16 cellular contexts compared by ENCODE assay signal in the genomic region with DNA sequence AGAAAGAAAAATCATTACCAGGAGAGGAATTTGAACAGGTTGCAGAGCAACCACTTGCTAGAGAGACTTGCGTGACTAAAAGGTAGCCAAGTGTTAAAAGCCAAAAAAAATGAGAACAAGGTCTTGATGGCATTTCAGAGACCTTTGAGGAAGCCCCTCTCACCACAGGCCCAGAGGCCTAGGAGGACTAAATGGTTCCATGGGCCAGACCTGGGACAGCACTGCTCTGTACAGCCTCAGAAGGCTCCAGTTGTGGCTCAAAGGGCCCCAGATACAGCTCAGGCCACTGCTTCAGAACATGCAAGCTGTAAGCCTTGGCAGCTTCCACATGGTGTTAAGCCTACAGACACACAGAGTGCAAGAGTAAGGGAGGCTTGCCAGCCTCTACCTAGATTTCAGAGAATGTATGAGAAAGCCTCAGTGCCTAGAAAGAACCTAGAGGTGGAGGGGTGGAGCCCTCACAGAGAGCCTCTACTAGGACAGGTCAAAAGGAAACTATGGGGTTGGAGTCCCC. TPM values are rescaled to one million over a fixed set of nuclear protein-coding genes. Genes with fewer than 3 reads are reported as not detected.
DNase-seq lines count a peak whose midpoint lies in the region; ATAC-seq, FAIRE-seq and TF ChIP-seq lines count a peak whose summit lies in the region.
"Had no signal": no experiment of that assay in that cellular context is flagged by ENCODE, and none has a peak within 500 bp of the region (broad histone marks: within the 10 kb centered on the region; RNA-seq: fewer than 3 reads in every experiment).

No MANE protein-coding gene starts in this region.

- CTCF ChIA-PET in K562 (lab: Yijun Ruan, JAX; ENCODE audit: low intra/inter-chr PET ratio): no interaction called here
- CTCF ChIA-PET in CD4-positive, alpha-beta memory T cell (lab: Charles Lee; ENCODE audit: partially characterized antibody): interaction anchor here (0.8 to 4.2 kb wide), 7 partner anchors 8 to 385 kb away, joined by 3 to 63 read pairs (median 5); partner anchors contain the start of gene CNDP2

- POLR2A ChIA-PET in K562 (lab: Yijun Ruan, JAX): no interaction called here
- POLR2A ChIA-PET in CD4-positive, alpha-beta memory T cell (lab: Charles Lee; ENCODE audit: partially characterized antibody): no interaction called here

- H3K27ac Mint-ChIP-seq in CD14-positive monocyte: no peak overlapping the region
- no peak overlapping the region for H3K27ac Mint-ChIP-seq in CD4-positive, alpha-beta memory T cell
- H3K27ac Mint-ChIP-seq: IgD-negative memory B cell had no signal

- no peaks in the 10 kb centered on the region for H3K9me1 ChIP-seq in K562 (ENCODE audit: control insufficient read depth, insufficient read depth, low read length)

- no peak for TF ChIP-seq POLR2A in K562 (conservative IDR thresholded peaks at IDR 0.05)

- DNase-seq in CD14-positive monocyte (ENCODE audit: low spot score): peak; percentile 12
- DNase-seq in K562 (ENCODE audit: extremely low read depth in 1 of 4, low spot score in 3 of 4): no peak
- peak; percentile 58 for DNase-seq in left lobe of liver (ENCODE audit: low spot score)
- no peak for DNase-seq in activated CD4-positive, alpha-beta T cell treated with anti-CD3 and anti-CD28 coated beads, Interleukin-2, amount 50 U/mL, for 4 hours
- no peak for DNase-seq in medulla oblongata (ENCODE audit: extremely low spot score)
- DNase-seq in T-helper 9 cell: no peak
- no peak for DNase-seq in CD4-positive, alpha-beta memory T cell
- DNase-seq: BE2C, DMS53, GM23248, H7 had no signal

- in situ Hi-C loops in K562 (cut with MboI): loop anchor here (10.0 kb wide), 2 partner anchors 185 to 365 kb away; no protein-coding TSS in a partner anchor

- no peak for TF ChIP-seq RAD21 in K562 (CRISPR knock-in tag; conservative IDR thresholded peaks at IDR 0.05 in 1 of 2, IDR thresholded peaks at IDR 0.05 in 1 of 2)

- WGBS in K562 (ENCODE audit: insufficient coverage, low coverage, missing lambda C conversion rate): 0% methylated on average over 1 of the region's 1 CpG

- no peaks in the 10 kb centered on the region for H3K9me3 ChIP-seq in K562 (replicated peaks; ENCODE audit: control insufficient read depth, insufficient read depth, low read depth, low read length)
- H3K9me3 ChIP-seq in CD4-positive, alpha-beta memory T cell (ENCODE audit: control insufficient read depth in 1 of 2, low read length in 2 of 2): no peaks in the 10 kb centered on the region
- H3K9me3 ChIP-seq: BE2C had no signal

- FAIRE-seq in K562 (lab: Jason Lieb, UNC): no peak
- FAIRE-seq: A204.1, GM18507 had no signal

- no peak for TF ChIP-seq EP300 in K562 (IDR thresholded peaks at IDR 0.05; ENCODE audit: low read length)

- H4K20me1 ChIP-seq in K562 (replicated peaks; ENCODE audit: control insufficient read depth, insufficient read depth, low read length): no peaks in the 10 kb centered on the region

- no peak overlapping the region for H3K4me2 ChIP-seq in K562 (ENCODE audit: insufficient read depth, low read length)

- no TSS peak for BruUV-seq in K562 (replicated peaks; lab: Mats Ljungman, UMichigan)

- peaks cover 3% of the 10 kb centered on the region for H3K4me1 Mint-ChIP-seq in CD14-positive monocyte
- no peaks in the 10 kb centered on the region for H3K4me1 Mint-ChIP-seq in CD4-positive, alpha-beta memory T cell

- H3K27me3 ChIP-seq in K562 (ENCODE audit: control insufficient read depth in 2 of 2, insufficient read depth in 2 of 2, low read length in 2 of 2): peaks cover 6 to 23% of the 10 kb centered on the region in 2 experiments; a peak in 4 of 5 replicates
- H3K27me3 ChIP-seq in CD4-positive, alpha-beta memory T cell (ENCODE audit: insufficient read depth, low read length): no peaks in the 10 kb centered on the region
- H3K27me3 ChIP-seq: BE2C had no signal

- peaks cover 0 to 17% (median 9%) of the 10 kb centered on the region in 7 donors for H3K9me3 Mint-ChIP-seq in CD14-positive monocyte
- H3K9me3 Mint-ChIP-seq in CD4-positive, alpha-beta memory T cell: peaks cover 0 to 15% (median 6%) of the 10 kb centered on the region in 8 donors

- ATAC-seq in K562 (no peak), left lobe of liver (peak; percentile 52)

- no peaks in the 10 kb centered on the region for H3K36me3 ChIP-seq in K562 (ENCODE audit: control insufficient read depth, insufficient read depth, low read length)
- no peaks in the 10 kb centered on the region for H3K36me3 ChIP-seq in CD4-positive, alpha-beta memory T cell (ENCODE audit: insufficient read depth, low read length)
- H3K36me3 ChIP-seq: BE2C had no signal

- peaks cover 2 to 12% (median 5%) of the 10 kb centered on the region in 3 donors for H3K27me3 Mint-ChIP-seq in CD14-positive monocyte (ENCODE audit: low read depth in 3 of 3)
- H3K27me3 Mint-ChIP-seq in CD4-positive, alpha-beta memory T cell: peaks cover 7 to 11% of the 10 kb centered on the region in 2 donors

- no peak overlapping the region for H3K27ac ChIP-seq in K562 (ENCODE audit: extremely low read depth, low read depth, low read length)
- H3K27ac ChIP-seq in CD4-positive, alpha-beta memory T cell (ENCODE audit: low read depth, low read length): no peak overlapping the region
- H3K27ac ChIP-seq: GM23248 had no signal

- no peaks in the 10 kb centered on the region for H3K36me3 Mint-ChIP-seq in CD14-positive monocyte
- H3K36me3 Mint-ChIP-seq in CD4-positive, alpha-beta memory T cell: peaks cover 0 to 1% of the 10 kb centered on the region in 2 donors

- no peak overlapping the region for H3K4me3 ChIP-seq in K562
- no peak overlapping the region for H3K4me3 ChIP-seq in CD4-positive, alpha-beta memory T cell (ENCODE audit: low read length in 2 of 2)
- H3K4me3 ChIP-seq: GM23248 had no signal

- no peak overlapping the region for H3K9ac ChIP-seq in K562 (ENCODE audit: insufficient read depth in 1 of 2, low read depth in 2 of 2, low read length in 2 of 2)
- H3K9ac ChIP-seq: GM23248 had no signal

- no peaks in the 10 kb centered on the region for H3K4me1 ChIP-seq in K562 (replicated peaks in 1 of 2; ENCODE audit: control insufficient read depth in 2 of 2, insufficient read depth in 2 of 2, low read length in 2 of 2)
- H3K4me1 ChIP-seq in CD4-positive, alpha-beta memory T cell (ENCODE audit: insufficient read depth, low read length): no peaks in the 10 kb centered on the region
- H3K4me1 ChIP-seq: BE2C had no signal

- intact Hi-C loops in CD14-positive monocyte (cut with micrococcal nuclease) (loop anchor here (2.0 to 5.0 kb wide), 2 partner anchors 197 to 352 kb away; no protein-coding TSS in a partner anchor), K562 (cut with micrococcal nuclease) (loop anchor here (5.0 kb wide), 1 partner anchor 52 kb away; the partner anchor contains the start of gene CNDP2)
- intact Hi-C loops in CD4-positive, alpha-beta memory T cell (cut with micrococcal nuclease): no loop called here

- no peak overlapping the region for H3K4me3 Mint-ChIP-seq in CD14-positive monocyte
- H3K4me3 Mint-ChIP-seq in CD4-positive, alpha-beta memory T cell: no peak overlapping the region

- TF ChIP-seq CTCF in CD14-positive monocyte (IDR thresholded peaks at IDR 0.05) (no peak), K562 (IDR thresholded peaks at IDR 0.05 in 2 of 3, conservative IDR thresholded peaks at IDR 0.05 in 1 of 3; ENCODE audit: insufficient read depth in 2 of 3, low read depth in 1 of 3, low read length in 3 of 3) (no peak)

- no peak overlapping the region for H2AFZ ChIP-seq in K562 (ENCODE audit: low read depth, low read length)
- H2AFZ ChIP-seq: GM23248 had no signal

- H3K79me2 ChIP-seq in K562 (ENCODE audit: control insufficient read depth, insufficient read depth, low read length): no peaks in the 10 kb centered on the region

RNA-seq across cellular contexts. Expression of gene CNDP1, which starts 15.3 kb away (rescaled TPM):
- polyA plus RNA-seq in CD14-positive monocyte: not detected
- total RNA-seq in K562 (2011; cell fraction: chromatin; rRNA removed; ENCODE audit: low replicate concordance): not detected in 2 replicates
- total RNA-seq in K562 (2011; cell fraction: nucleolus; rRNA removed): not detected in 2 replicates
- total RNA-seq in K562 (2011; cell fraction: nucleoplasm; rRNA removed): not detected in 2 replicates
- not detected in 2 replicates for total RNA-seq in K562 (2014; rRNA removed)
- not detected in 2 replicates for total RNA-seq in K562 (2014; rRNA removed; fragmentation: Illumina TruSeq; extraction: Trizol)
- total RNA-seq in K562 (2015; rRNA removed; fragmentation: Illumina TruSeq; extraction: Trizol): not detected in 2 replicates
- not detected in 2 replicates for total RNA-seq in K562 (2021)
- polyA plus RNA-seq in K562 (2011; rRNA removed): not detected in 2 replicates
- polyA plus RNA-seq in K562 (2011; cell fraction: cytosol; rRNA removed): not detected in 2 replicates
- polyA plus RNA-seq in K562 (2011; cell fraction: nucleus; rRNA removed): 0.03 TPM in 1 of 2 replicates, not detected in the other
- polyA plus RNA-seq in K562 (2012): not detected in 2 replicates
- polyA plus RNA-seq in K562 (2014; fragmentation: Illumina TruSeq; extraction: Trizol): not detected in 2 replicates
- polyA plus RNA-seq in K562 (2014; fragmentation: Nextera tagmentation; extraction: Ambion mirVana): not detected
- not detected in 2 replicates for polyA plus RNA-seq in K562 (2014; rRNA removed)
- 0.12 TPM in 1 of 2 replicates, not detected in the other for polyA minus RNA-seq in K562 (2011; rRNA and poly(A)+ RNA removed)
- not detected in 2 replicates for polyA minus RNA-seq in K562 (2011; cell fraction: cytosol; rRNA and poly(A)+ RNA removed)
- polyA minus RNA-seq in K562 (2011; cell fraction: nucleus; rRNA and poly(A)+ RNA removed): not detected in 2 replicates
- total RNA-seq in left lobe of liver: 66.3 TPM
- total RNA-seq in CD4-positive, alpha-beta memory T cell: not detected
- polyA plus RNA-seq in CD4-positive, alpha-beta memory T cell: not detected
- total RNA-seq: GM23248, H7, HT-29 had no signal
- polyA plus RNA-seq: AG04450, GM23248, IgD-negative memory B cell had no signal

RNA-seq across cellular contexts. Expression of gene ZNF407, which starts 48.0 kb away (rescaled TPM):
- polyA plus RNA-seq in CD14-positive monocyte (1 to 10 TPM; 1.3 to 1.6 TPM), K562 (2011; rRNA removed) (1.9 and 2.2 TPM in 2 replicates), K562 (2014; fragmentation: Illumina TruSeq; extraction: Trizol) (2.3 and 2.4 TPM in 2 replicates), K562 (2014; fragmentation: Nextera tagmentation; extraction: Ambion mirVana) (under 1 TPM; 0.21 to 0.77 TPM), K562 (2014; rRNA removed) (2.0 and 2.6 TPM in 2 replicates)
- 8.9 and 32.8 TPM in 2 replicates for total RNA-seq in K562 (2011; cell fraction: chromatin; rRNA removed; ENCODE audit: low replicate concordance)
- total RNA-seq in K562 (2011; cell fraction: nucleolus; rRNA removed): 6.5 and 12.2 TPM in 2 replicates
- 11.3 and 12.0 TPM in 2 replicates for total RNA-seq in K562 (2011; cell fraction: nucleoplasm; rRNA removed)
- total RNA-seq in K562 (2014; rRNA removed) (5.0 and 5.3 TPM in 2 replicates), K562 (2014; rRNA removed; fragmentation: Illumina TruSeq; extraction: Trizol) (5.2 and 5.5 TPM in 2 replicates), K562 (2015; rRNA removed; fragmentation: Illumina TruSeq; extraction: Trizol) (5.2 and 5.4 TPM in 2 replicates), K562 (2021) (4.8 and 5.1 TPM in 2 replicates), left lobe of liver (4.9 TPM)
- polyA plus RNA-seq in K562 (2011; cell fraction: cytosol; rRNA removed): 1.2 and 1.8 TPM in 2 replicates
- 3.3 and 4.2 TPM in 2 replicates for polyA plus RNA-seq in K562 (2011; cell fraction: nucleus; rRNA removed)
- polyA plus RNA-seq in K562 (2012): 1.5 and 2.2 TPM in 2 replicates
- 18.6 and 22.3 TPM in 2 replicates for polyA minus RNA-seq in K562 (2011; rRNA and poly(A)+ RNA removed)
- polyA minus RNA-seq in K562 (2011; cell fraction: cytosol; rRNA and poly(A)+ RNA removed): 3.2 and 6.1 TPM in 2 replicates
- polyA minus RNA-seq in K562 (2011; cell fraction: nucleus; rRNA and poly(A)+ RNA removed): 31.0 and 42.1 TPM in 2 replicates
- total RNA-seq in CD4-positive, alpha-beta memory T cell: 10 to 100 TPM; 25.8 to 26.9 TPM
- polyA plus RNA-seq in CD4-positive, alpha-beta memory T cell: 1 to 10 TPM; 1.8 to 4.9 TPM

RNA-seq across cellular contexts. Expression of gene CNDP2, which starts 53.5 kb away (rescaled TPM):
- polyA plus RNA-seq in CD14-positive monocyte (100 to 1,000 TPM; 103 to 186 TPM), K562 (2011; rRNA removed) (47.4 and 49.8 TPM in 2 replicates), K562 (2014; fragmentation: Illumina TruSeq; extraction: Trizol) (104 and 128 TPM in 2 replicates), K562 (2014; fragmentation: Nextera tagmentation; extraction: Ambion mirVana) (10 to 100 TPM; 34.1 to 53.8 TPM), K562 (2014; rRNA removed) (73.6 and 83.6 TPM in 2 replicates)
- 72.3 and 123 TPM in 2 replicates for total RNA-seq in K562 (2011; cell fraction: chromatin; rRNA removed; ENCODE audit: low replicate concordance)
- total RNA-seq in K562 (2011; cell fraction: nucleolus; rRNA removed): 62.8 and 69.9 TPM in 2 replicates
- total RNA-seq in K562 (2011; cell fraction: nucleoplasm; rRNA removed): 64.1 and 69.2 TPM in 2 replicates
- total RNA-seq in K562 (2014; rRNA removed) (62.8 and 79.1 TPM in 2 replicates), K562 (2014; rRNA removed; fragmentation: Illumina TruSeq; extraction: Trizol) (38.9 and 39.5 TPM in 2 replicates), K562 (2015; rRNA removed; fragmentation: Illumina TruSeq; extraction: Trizol) (43.4 and 43.7 TPM in 2 replicates), K562 (2021) (96.3 and 102 TPM in 2 replicates), left lobe of liver (243 TPM)
- 47.1 and 50.4 TPM in 2 replicates for polyA plus RNA-seq in K562 (2011; cell fraction: cytosol; rRNA removed)
- 40.2 and 59.5 TPM in 2 replicates for polyA plus RNA-seq in K562 (2011; cell fraction: nucleus; rRNA removed)
- polyA plus RNA-seq in K562 (2012): 98.6 and 99.2 TPM in 2 replicates
- 65.9 and 85.4 TPM in 2 replicates for polyA minus RNA-seq in K562 (2011; rRNA and poly(A)+ RNA removed)
- polyA minus RNA-seq in K562 (2011; cell fraction: cytosol; rRNA and poly(A)+ RNA removed): 52.9 and 55.1 TPM in 2 replicates
- polyA minus RNA-seq in K562 (2011; cell fraction: nucleus; rRNA and poly(A)+ RNA removed): 27.5 and 40.2 TPM in 2 replicates
- total RNA-seq in CD4-positive, alpha-beta memory T cell: 100 to 1,000 TPM; 145 to 153 TPM
- 100 to 1,000 TPM; 123 to 138 TPM for polyA plus RNA-seq in CD4-positive, alpha-beta memory T cell

Comparison
In these comparisons a context has a peak if more than half of its experiments do, and no peak if none do; other contexts are left out.
1. DNase-seq: peak in CD14-positive monocyte (single experiment) and left lobe of liver (single experiment); none in K562 (0 of 4), activated CD4-positive, alpha-beta T cell treated with anti-CD3 and anti-CD28 coated beads, Interleukin-2, amount 50 U/mL, for 4 hours (0 of 2), medulla oblongata (single experiment), T-helper 9 cell (single experiment) and CD4-positive, alpha-beta memory T cell (0 of 5).
2. RNA of gene CNDP1, which starts 15.3 kb away (total RNA-seq): 66.3 TPM in left lobe of liver (single experiment); not detected in CD4-positive, alpha-beta memory T cell and not detected in K562; every median in the first group is over 10 times any median in the second.